In genomic region chr7:57071-57470, GRCh38 we compare ENCODE assay signal across 23 cellular contexts.
"Had no signal": no experiment of that assay in that cellular context is flagged by ENCODE, and none has a peak within 500 bp of the region (broad histone marks: within the 10 kb centered on the region; RNA-seq: fewer than 3 reads in every experiment).

No MANE protein-coding gene starts in this region.

- H3K4me1 ChIP-seq: body of pancreas, parathyroid adenoma, uterus had no signal

- H3K9me3 Mint-ChIP-seq: activated CD4-positive, alpha-beta T cell treated with anti-CD3 and anti-CD28 coated beads, Interleukin-2, amount 10 ng/mL, durations not matched to agents 7 days and 5 days; activated CD8-positive, alpha-beta T cell treated with anti-CD3 and anti-CD28 coated beads for 36 hours; activated naive CD4-positive, alpha-beta T cell treated with anti-CD3 and anti-CD28 coated beads, Interleukin-2, amount 10 ng/mL, durations not matched to agents 7 days and 5 days; dendritic cell treated with granulocyte-macrophage colony-stimulating factor and Interleukin-4, amounts not matched to agents 40 ng/mL and 50 ng/mL, for 4 days; natural killer cell; T-cell; T-helper 2 cell treated with Interferon-gamma antibody and Interleukin-4, amounts not matched to agents 5 μg/mL and 100 μg/mL, for 36 hours had no signal

- H3K36me3 ChIP-seq: cardiac muscle cell, spleen, uterus had no signal

- H3K9me3 ChIP-seq: body of pancreas, uterus had no signal

- H3K27me3 Mint-ChIP-seq: activated CD4-positive, alpha-beta T cell treated with anti-CD3 and anti-CD28 coated beads, Interleukin-2, amount 10 ng/mL, durations not matched to agents 7 days and 5 days; activated CD8-positive, alpha-beta memory T cell treated with anti-CD3 and anti-CD28 coated beads, Interleukin-2, amount 10 ng/mL, durations not matched to agents 7 days and 5 days; activated CD8-positive, alpha-beta T cell treated with anti-CD3 and anti-CD28 coated beads for 36 hours; activated naive CD4-positive, alpha-beta T cell treated with anti-CD3 and anti-CD28 coated beads, Interleukin-2, amount 10 ng/mL, durations not matched to agents 7 days and 5 days had no signal

- H3K4me3 Mint-ChIP-seq: activated CD4-positive, alpha-beta T cell treated with anti-CD3 and anti-CD28 coated beads, Interleukin-2, amount 10 ng/mL, durations not matched to agents 7 days and 5 days; activated CD8-positive, alpha-beta memory T cell treated with anti-CD3 and anti-CD28 coated beads, Interleukin-2, amount 10 ng/mL, durations not matched to agents 7 days and 5 days; activated CD8-positive, alpha-beta T cell treated with anti-CD3 and anti-CD28 coated beads for 36 hours; activated naive CD4-positive, alpha-beta T cell treated with anti-CD3 and anti-CD28 coated beads, Interleukin-2, amount 10 ng/mL, durations not matched to agents 7 days and 5 days; dendritic cell treated with granulocyte-macrophage colony-stimulating factor and Interleukin-4, amounts not matched to agents 40 ng/mL and 50 ng/mL, for 4 days; natural killer cell; T-cell; T-helper 2 cell treated with Interferon-gamma antibody and Interleukin-4, amounts not matched to agents 5 μg/mL and 100 μg/mL, for 36 hours had no signal

- H3K27ac ChIP-seq: body of pancreas, cardiac muscle cell, parathyroid adenoma, spleen, uterus, VCaP had no signal

- H3K4me1 Mint-ChIP-seq: activated CD4-positive, alpha-beta T cell treated with anti-CD3 and anti-CD28 coated beads, Interleukin-2, amount 10 ng/mL, durations not matched to agents 7 days and 5 days; activated CD8-positive, alpha-beta memory T cell treated with anti-CD3 and anti-CD28 coated beads, Interleukin-2, amount 10 ng/mL, durations not matched to agents 7 days and 5 days; activated naive CD4-positive, alpha-beta T cell treated with anti-CD3 and anti-CD28 coated beads, Interleukin-2, amount 10 ng/mL, durations not matched to agents 7 days and 5 days; natural killer cell; T-cell had no signal

- H3K36me3 Mint-ChIP-seq: activated CD8-positive, alpha-beta memory T cell treated with anti-CD3 and anti-CD28 coated beads, Interleukin-2, amount 10 ng/mL, durations not matched to agents 7 days and 5 days; activated naive CD4-positive, alpha-beta T cell treated with anti-CD3 and anti-CD28 coated beads, Interleukin-2, amount 10 ng/mL, durations not matched to agents 7 days and 5 days; natural killer cell; T-cell had no signal

- ATAC-seq: activated CD4-positive, CD25-positive, alpha-beta regulatory T cell treated with anti-CD3 and anti-CD28 coated beads, Interleukin-2, amount 50 U/mL, for 24 hours; activated CD8-positive, alpha-beta memory T cell treated with anti-CD3 and anti-CD28 coated beads, Interleukin-2, amount 10 ng/mL, durations not matched to agents 7 days and 5 days; activated CD8-positive, alpha-beta T cell treated with anti-CD3 and anti-CD28 coated beads for 36 hours; body of pancreas; natural killer cell; T-cell had no signal

- DNase-seq: activated CD4-positive, alpha-beta T cell treated with anti-CD3 and anti-CD28 coated beads, Interleukin-2, amount 10 ng/mL, durations not matched to agents 7 days and 5 days; activated CD8-positive, alpha-beta memory T cell treated with anti-CD3 and anti-CD28 coated beads, Interleukin-2, amount 10 ng/mL, durations not matched to agents 7 days and 5 days; activated CD8-positive, alpha-beta T cell treated with anti-CD3 and anti-CD28 coated beads for 36 hours; activated effector memory CD4-positive, alpha-beta T cell treated with anti-CD3 and anti-CD28 coated beads, Interleukin-2, amount 50 U/mL, for 16 hours; activated naive CD4-positive, alpha-beta T cell treated with anti-CD3 and anti-CD28 coated beads, Interleukin-2, amount 10 ng/mL, durations not matched to agents 7 days and 5 days; activated T-cell treated with anti-CD3 and anti-CD28 coated beads for 4 hours; effector CD8-positive, alpha-beta T cell; foreskin melanocyte; glutamatergic neuron; natural killer cell; spleen; stimulated activated CD4-positive, alpha-beta T cell treated with anti-CD3 and anti-CD28 coated beads, Interleukin-4, amount 100 ng/mL, for 1 hour; stimulated activated naive CD4-positive, alpha-beta T cell; T-cell; uterus had no signal

- H3K27me3 ChIP-seq: body of pancreas, spleen, uterus had no signal

- H3K27ac Mint-ChIP-seq: activated CD4-positive, alpha-beta T cell treated with anti-CD3 and anti-CD28 coated beads, Interleukin-2, amount 10 ng/mL, durations not matched to agents 7 days and 5 days; activated CD8-positive, alpha-beta memory T cell treated with anti-CD3 and anti-CD28 coated beads, Interleukin-2, amount 10 ng/mL, durations not matched to agents 7 days and 5 days; activated CD8-positive, alpha-beta T cell treated with anti-CD3 and anti-CD28 coated beads for 36 hours; activated naive CD4-positive, alpha-beta T cell treated with anti-CD3 and anti-CD28 coated beads, Interleukin-2, amount 10 ng/mL, durations not matched to agents 7 days and 5 days; natural killer cell; T-cell; T-helper 2 cell treated with Interferon-gamma antibody and Interleukin-4, amounts not matched to agents 5 μg/mL and 100 μg/mL, for 36 hours had no signal

- H3K4me3 ChIP-seq: body of pancreas, cardiac muscle cell, lung, spleen, uterus had no signal
